ENCODE assay signal across 1 cellular context in the genomic region with DNA sequence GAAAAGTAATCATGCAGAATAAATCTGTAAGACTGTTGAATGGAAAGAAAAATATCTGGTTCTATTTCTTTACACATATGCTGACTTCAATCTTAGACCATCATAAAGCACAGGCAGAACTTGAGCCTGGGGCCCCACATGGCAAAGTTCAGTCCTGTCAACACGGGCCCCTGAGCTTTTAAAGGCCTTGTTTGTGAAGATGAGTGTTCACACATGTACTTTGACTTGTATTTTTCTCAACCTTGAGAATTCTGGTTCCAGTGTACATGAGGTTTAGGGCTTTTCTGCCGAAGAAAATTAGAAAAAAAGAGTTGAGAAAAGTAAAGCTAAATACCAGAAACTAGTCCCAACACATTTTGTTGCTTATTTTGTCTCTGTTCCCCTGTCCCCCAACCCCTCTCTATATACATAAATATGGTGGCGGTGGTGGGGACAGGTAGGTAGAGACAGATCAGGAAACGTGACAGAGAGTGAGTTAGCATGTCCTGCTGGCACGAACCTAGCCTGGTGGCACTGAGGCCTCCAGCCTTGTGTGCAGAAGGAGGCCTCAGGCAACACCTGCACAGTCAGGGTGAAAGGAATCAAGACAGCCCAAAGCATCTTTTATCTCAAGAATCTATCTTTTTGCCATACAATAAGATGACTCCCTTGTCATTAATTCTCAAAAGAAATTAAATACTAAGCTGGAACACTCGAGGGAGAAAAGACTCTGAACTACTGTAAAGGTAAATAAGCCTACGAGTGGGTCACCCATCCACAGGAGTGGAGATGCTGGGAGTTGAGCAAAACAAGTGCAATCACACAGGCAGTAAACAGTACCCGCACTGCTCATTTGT.
TF ChIP-seq lines count a peak whose summit lies in the region.

No MANE protein-coding gene starts in this region.

TF ChIP-seq in IMR-90, 13 proteins besides CTCF, POLR2A, EP300 and RAD21:
- TF ChIP-seq, protein P1, sequence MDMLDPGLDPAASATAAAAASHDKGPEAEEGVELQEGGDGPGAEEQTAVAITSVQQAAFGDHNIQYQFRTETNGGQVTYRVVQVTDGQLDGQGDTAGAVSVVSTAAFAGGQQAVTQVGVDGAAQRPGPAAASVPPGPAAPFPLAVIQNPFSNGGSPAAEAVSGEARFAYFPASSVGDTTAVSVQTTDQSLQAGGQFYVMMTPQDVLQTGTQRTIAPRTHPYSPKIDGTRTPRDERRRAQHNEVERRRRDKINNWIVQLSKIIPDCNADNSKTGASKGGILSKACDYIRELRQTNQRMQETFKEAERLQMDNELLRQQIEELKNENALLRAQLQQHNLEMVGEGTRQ (IDR thresholded peaks at IDR 0.05; ENCODE audit: low read depth, low read length) = no peak
- TF ChIP-seq CEBPB (IDR thresholded peaks at IDR 0.05; ENCODE audit: low read depth, low read length) (no peak), MXI1 (IDR thresholded peaks at IDR 0.05; ENCODE audit: borderline replicate concordance, low read depth, low read length) (no peak), RCOR1 (IDR thresholded peaks at IDR 0.05; ENCODE audit: insufficient replicate concordance, low read length) (no peak), RFX5 (IDR thresholded peaks at IDR 0.05; ENCODE audit: low read depth, low read length) (no peak), FOS (IDR thresholded peaks at IDR 0.05; ENCODE audit: low read depth, low read length) (no peak), CHD1 (IDR thresholded peaks at IDR 0.05; ENCODE audit: low read depth, low read length) (no peak), MAZ (IDR thresholded peaks at IDR 0.05; ENCODE audit: borderline replicate concordance, low read depth, low read length) (no peak), MAFK (IDR thresholded peaks at IDR 0.05; ENCODE audit: low read depth, low read length) (no peak), SMC3 (IDR thresholded peaks at IDR 0.05; ENCODE audit: low read depth, low read length) (no peak), NFE2L2 (IDR thresholded peaks at IDR 0.05; ENCODE audit: low read depth, low read length) (no peak), BHLHE40 (IDR thresholded peaks at IDR 0.05; ENCODE audit: low read depth, low read length) (no peak)
- TF ChIP-seq, protein P2, sequence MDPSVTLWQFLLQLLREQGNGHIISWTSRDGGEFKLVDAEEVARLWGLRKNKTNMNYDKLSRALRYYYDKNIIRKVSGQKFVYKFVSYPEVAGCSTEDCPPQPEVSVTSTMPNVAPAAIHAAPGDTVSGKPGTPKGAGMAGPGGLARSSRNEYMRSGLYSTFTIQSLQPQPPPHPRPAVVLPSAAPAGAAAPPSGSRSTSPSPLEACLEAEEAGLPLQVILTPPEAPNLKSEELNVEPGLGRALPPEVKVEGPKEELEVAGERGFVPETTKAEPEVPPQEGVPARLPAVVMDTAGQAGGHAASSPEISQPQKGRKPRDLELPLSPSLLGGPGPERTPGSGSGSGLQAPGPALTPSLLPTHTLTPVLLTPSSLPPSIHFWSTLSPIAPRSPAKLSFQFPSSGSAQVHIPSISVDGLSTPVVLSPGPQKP (IDR thresholded peaks at IDR 0.05; ENCODE audit: borderline replicate concordance, low read depth, low read length) = no peak
TF ChIP-seq in IMR-90: peak in this region for 0.
